In genomic region chr10:125169915-125170314, GRCh38 we compare ENCODE assay signal across 16 cellular contexts. TPM values are rescaled to one million over a fixed set of nuclear protein-coding genes. Genes with fewer than 3 reads are reported as not detected.
A peak's percentile ranks its signal among the peaks of the same experiment; 100 is the strongest.
DNase-seq lines count a peak whose midpoint lies in the region; ATAC-seq and TF ChIP-seq lines count a peak whose summit lies in the region.
"Had no signal": no experiment of that assay in that cellular context is flagged by ENCODE, and none has a peak within 500 bp of the region (broad histone marks: within the 10 kb centered on the region; RNA-seq: fewer than 3 reads in every experiment).

No MANE protein-coding gene starts in this region.

- H3K27me3 ChIP-seq in endodermal cell (ENCODE audit: control insufficient read depth, insufficient read depth, low read length, poor library complexity, severe bottlenecking), result peaks cover 48% of the 10 kb centered on the region
- H3K27me3 ChIP-seq: BLaER1 treated with 17β-estradiol and CSF1 and Interleukin-3, amounts not matched to agents 10 nM and 100 nM had no signal

- H3K36me3 Mint-ChIP-seq in endodermal cell (ENCODE audit: low read depth), result no peaks in the 10 kb centered on the region
- H3K36me3 Mint-ChIP-seq in osteocyte (ENCODE audit: unreplicated experiment), result no peaks in the 10 kb centered on the region
- H3K36me3 Mint-ChIP-seq: CD8-positive, alpha-beta T cell had no signal

- H3K9me3 Mint-ChIP-seq in stimulated activated naive CD8-positive, alpha-beta T cell treated with anti-CD3 and anti-CD28 coated beads, Interleukin-15, amount 100 ng/mL, for 72 hours, result no peaks in the 10 kb centered on the region
- H3K9me3 Mint-ChIP-seq in endodermal cell (no peaks in the 10 kb centered on the region), osteocyte (ENCODE audit: unreplicated experiment) (no peaks in the 10 kb centered on the region)
- H3K9me3 Mint-ChIP-seq: CD8-positive, alpha-beta T cell had no signal

- DNase-seq in stimulated activated naive CD8-positive, alpha-beta T cell treated with anti-CD3 and anti-CD28 coated beads, Interleukin-15, amount 100 ng/mL, for 72 hours, result no peak
- no peak for DNase-seq in stimulated activated naive CD8-positive, alpha-beta T cell treated with anti-CD3 and anti-CD28 coated beads, Interleukin-15, Interleukin-2, amounts not matched to agents 100 U/mL and 50 U/mL, for 24 hours
- peak; percentile 22 for DNase-seq in endodermal cell
- peak; percentile 62 for DNase-seq in osteocyte (ENCODE audit: extremely low spot score, unreplicated experiment)
- no peak for DNase-seq in NCI-H187 (lab: John Stamatoyannopoulos, UW)
- DNase-seq: CD8-positive, alpha-beta T cell; DMS 273 treated with DMSO at 0.1 percent for 48 hours; DMS53; DND-41; EL had no signal

- H3K9me3 ChIP-seq in endodermal cell (ENCODE audit: control insufficient read depth, low read length), result no peaks in the 10 kb centered on the region
- H3K9me3 ChIP-seq: BLaER1 treated with 17β-estradiol and CSF1 and Interleukin-3, amounts not matched to agents 10 nM and 100 nM; HAP-1 had no signal

- no peak overlapping the region for H3K4me3 Mint-ChIP-seq in stimulated activated naive CD8-positive, alpha-beta T cell treated with anti-CD3 and anti-CD28 coated beads, Interleukin-15, amount 100 ng/mL, for 72 hours
- H3K4me3 Mint-ChIP-seq in endodermal cell (no peak overlapping the region), osteocyte (ENCODE audit: unreplicated experiment) (no peak overlapping the region)
- H3K4me3 Mint-ChIP-seq: B cell; CD8-positive, alpha-beta T cell had no signal

- H3K27ac Mint-ChIP-seq in stimulated activated naive CD8-positive, alpha-beta T cell treated with anti-CD3 and anti-CD28 coated beads, Interleukin-15, amount 100 ng/mL, for 72 hours, result no peak overlapping the region
- H3K27ac Mint-ChIP-seq in endodermal cell (no peak overlapping the region), osteocyte (ENCODE audit: unreplicated experiment) (no peak overlapping the region)
- H3K27ac Mint-ChIP-seq: B cell; CD8-positive, alpha-beta T cell had no signal

- H3K4me1 ChIP-seq in endodermal cell (ENCODE audit: control insufficient read depth, insufficient read depth, low read length), result peaks cover 5% of the 10 kb centered on the region
- H3K4me1 ChIP-seq: HAP-1 had no signal

- peaks cover 28% of the 10 kb centered on the region for H3K27me3 Mint-ChIP-seq in stimulated activated naive CD8-positive, alpha-beta T cell treated with anti-CD3 and anti-CD28 coated beads, Interleukin-15, amount 100 ng/mL, for 72 hours
- peaks cover 56% of the 10 kb centered on the region for H3K27me3 Mint-ChIP-seq in endodermal cell (ENCODE audit: insufficient read depth)
- peaks cover 21% of the 10 kb centered on the region for H3K27me3 Mint-ChIP-seq in osteocyte (ENCODE audit: unreplicated experiment)

- no peaks in the 10 kb centered on the region for H3K36me3 ChIP-seq in endodermal cell (ENCODE audit: control insufficient read depth, insufficient read depth, low read length)
- H3K36me3 ChIP-seq: BLaER1 treated with 17β-estradiol and CSF1 and Interleukin-3, amounts not matched to agents 10 nM and 100 nM; HAP-1 had no signal

- H3K4me1 Mint-ChIP-seq in stimulated activated naive CD8-positive, alpha-beta T cell treated with anti-CD3 and anti-CD28 coated beads, Interleukin-15, amount 100 ng/mL, for 72 hours, result no peaks in the 10 kb centered on the region
- H3K4me1 Mint-ChIP-seq in endodermal cell, result peaks cover 10% of the 10 kb centered on the region
- H3K4me1 Mint-ChIP-seq in osteocyte (ENCODE audit: unreplicated experiment), result peaks cover 6% of the 10 kb centered on the region
- H3K4me1 Mint-ChIP-seq: B cell had no signal

- no peak overlapping the region for H3K27ac ChIP-seq in endodermal cell (ENCODE audit: low read depth, low read length)
- H3K27ac ChIP-seq: BLaER1 treated with 17β-estradiol and CSF1 and Interleukin-3, amounts not matched to agents 10 nM and 100 nM had no signal

- no peak overlapping the region for H3K4me3 ChIP-seq in endodermal cell (ENCODE audit: low read length)
- H3K4me3 ChIP-seq: BLaER1 treated with 17β-estradiol and CSF1 and Interleukin-3, amounts not matched to agents 10 nM and 100 nM; GM12878; HAP-1 had no signal

- H3K9ac ChIP-seq in endodermal cell (ENCODE audit: extremely low read depth, low read length, poor library complexity, severe bottlenecking), result no peak overlapping the region
- H3K9ac ChIP-seq: BLaER1 treated with 17β-estradiol and CSF1 and Interleukin-3, amounts not matched to agents 10 nM and 100 nM had no signal

- WGBS in endodermal cell (ENCODE audit: insufficient coverage in 1 of 2, insufficient read length in 1 of 2), 2 experiments, result 92 to 94% methylated on average over 2 to 5 of the region's 5 CpGs

- TF ChIP-seq CTCF in endodermal cell (conservative IDR thresholded peaks at IDR 0.05) (no peak), osteocyte (IDR thresholded peaks at IDR 0.05) (no peak)

- peak; percentile 20 for ATAC-seq in stimulated activated naive CD8-positive, alpha-beta T cell treated with anti-CD3 and anti-CD28 coated beads, Interleukin-15, amount 100 ng/mL, for 72 hours
- no peak for ATAC-seq in stimulated activated naive CD8-positive, alpha-beta T cell treated with anti-CD3 and anti-CD28 coated beads, Interleukin-15, Interleukin-2, amounts not matched to agents 100 U/mL and 50 U/mL, for 24 hours
- ATAC-seq in GM21786 (IDR thresholded peaks at IDR 0.05; ENCODE audit: unreplicated experiment), result no peak
- ATAC-seq: CD8-positive, alpha-beta T cell; GM12878; HepG2 had no signal

RNA-seq across cellular contexts. Expression of gene CTBP2, which starts 9.6 kb away (rescaled TPM):
- total RNA-seq in endodermal cell, result 100 to 1,000 TPM in 1 of 2 donors, 10 to 100 TPM in 1; 75.3 to 109 TPM
- 119 TPM for polyA plus RNA-seq in endodermal cell (2013, experiment 1 of 2)
- polyA plus RNA-seq in endodermal cell (2013, experiment 2 of 2), result 108 TPM
- total RNA-seq in osteocyte, result 125 and 127 TPM in 2 replicates
- total RNA-seq: HepG2 had no signal

Comparison
In these comparisons a context has a peak if more than half of its experiments do, and no peak if none do; other contexts are left out.
1. DNase-seq: peak in endodermal cell (single experiment) and osteocyte (single experiment); none in stimulated activated naive CD8-positive, alpha-beta T cell treated with anti-CD3 and anti-CD28 coated beads, Interleukin-15, amount 100 ng/mL, for 72 hours (0 of 2), stimulated activated naive CD8-positive, alpha-beta T cell treated with anti-CD3 and anti-CD28 coated beads, Interleukin-15, Interleukin-2, amounts not matched to agents 100 U/mL and 50 U/mL, for 24 hours (single experiment) and NCI-H187 (0 of 2).